ENCODE assay signal across 8 cellular contexts in the genomic region with DNA sequence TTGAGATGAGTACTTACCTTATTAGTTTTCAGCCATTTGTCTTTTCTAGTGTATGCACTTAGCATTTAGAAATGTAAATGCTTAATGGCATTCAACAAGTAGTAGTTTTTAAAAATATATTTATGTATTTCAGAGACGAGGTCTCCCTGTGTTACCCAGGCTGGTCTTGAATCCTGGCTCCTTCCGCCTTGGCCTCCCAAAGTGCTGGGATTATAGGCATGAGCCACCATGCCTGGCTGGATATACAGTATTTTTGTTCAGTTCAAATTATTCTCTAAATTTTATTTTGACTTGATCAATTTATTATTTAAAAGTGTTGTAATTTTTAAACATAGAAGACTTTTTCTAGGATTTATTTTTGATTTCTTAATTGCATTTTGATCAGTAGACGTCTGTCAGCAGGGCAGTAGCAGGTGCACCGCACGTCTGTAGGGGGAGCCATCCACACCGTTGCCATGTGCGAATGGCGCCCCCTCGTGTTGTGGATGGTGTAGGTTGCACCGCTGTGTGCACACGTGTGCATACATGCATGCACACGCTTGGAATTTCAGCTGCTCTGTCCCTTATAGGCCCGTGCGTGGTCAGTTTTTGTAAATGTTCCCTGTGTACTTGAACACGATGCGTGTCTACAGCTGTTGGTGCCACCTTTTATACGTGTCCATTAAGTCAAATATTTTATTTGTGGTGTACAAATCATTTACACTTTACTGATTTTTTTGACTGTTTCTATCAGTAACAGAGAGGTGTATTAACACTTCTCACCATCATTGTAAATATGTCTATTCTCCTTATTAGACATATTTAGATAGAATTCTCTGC. TPM values are rescaled to one million over a fixed set of nuclear protein-coding genes. Genes with fewer than 3 reads are reported as not detected.
DNase-seq lines count a peak whose midpoint lies in the region; TF ChIP-seq lines count a peak whose summit lies in the region.

No MANE protein-coding gene starts in this region.

- no peak overlapping the region for H3K4me3 ChIP-seq in endodermal cell (ENCODE audit: low read length)

- no peaks in the 10 kb centered on the region for H3K27me3 Mint-ChIP-seq in endodermal cell (ENCODE audit: insufficient read depth)
- H3K27me3 Mint-ChIP-seq in mesothelial cell of epicardium (ENCODE audit: low read depth) = no peaks in the 10 kb centered on the region

- H3K9me3 ChIP-seq in endodermal cell (ENCODE audit: control insufficient read depth, low read length) = no peaks in the 10 kb centered on the region

- H3K9ac ChIP-seq in endodermal cell (ENCODE audit: extremely low read depth, low read length, poor library complexity, severe bottlenecking) = no peak overlapping the region

- 10 to 26% methylated on average over 12 to 17 of the region's 17 CpGs for WGBS in endodermal cell (ENCODE audit: insufficient coverage in 1 of 2, insufficient read length in 1 of 2), 2 experiments

- H3K27me3 ChIP-seq in endodermal cell (ENCODE audit: control insufficient read depth, insufficient read depth, low read length, poor library complexity, severe bottlenecking) = no peaks in the 10 kb centered on the region

- H3K9me3 Mint-ChIP-seq in endodermal cell (no peaks in the 10 kb centered on the region), mesothelial cell of epicardium (peaks cover 6% of the 10 kb centered on the region)

- no peaks in the 10 kb centered on the region for H3K36me3 ChIP-seq in endodermal cell (ENCODE audit: control insufficient read depth, insufficient read depth, low read length)

- H3K27ac Mint-ChIP-seq in endodermal cell (no peak overlapping the region), mesothelial cell of epicardium (no peak overlapping the region)

- DNase-seq in DMS153 (lab: John Stamatoyannopoulos, UW) = peak; percentile 8
- DNase-seq in DMS153 treated with DMSO at 0.1 percent for 48 hours (lab: John Stamatoyannopoulos, UW; ENCODE audit: unreplicated experiment) = no peak
- DNase-seq in HS-5 (ENCODE audit: low read depth) = peak; percentile 34
- DNase-seq in NOMO-1 treated with dmso at 0.1 percent for 144 hours (lab: John Stamatoyannopoulos, UW; ENCODE audit: unreplicated experiment) = peak; percentile 79
- DNase-seq in activated CD8-positive, alpha-beta memory T cell treated with anti-CD3 and anti-CD28 coated beads for 48 hours (ENCODE audit: low read depth in 2 of 3, low spot score in 2 of 3) = peak; percentile 72 to 91 (median 86)
- DNase-seq in endodermal cell = peak; percentile 98
- DNase-seq in mesothelial cell of epicardium (ENCODE audit: low spot score in 2 of 2, unreplicated experiment in 2 of 2) = peak; percentile 77 to 84
- peak; percentile 78 to 80 for DNase-seq in stimulated activated CD8-positive, alpha-beta memory T cell treated with anti-CD3 and anti-CD28 coated beads, Interleukin-4, amount 100 ng/mL, for 1 hour (ENCODE audit: low read depth in 2 of 2, low spot score in 1 of 2)

- peak; percentile 100 for TF ChIP-seq CTCF in endodermal cell (conservative IDR thresholded peaks at IDR 0.05)
- peak; percentile 78 for TF ChIP-seq CTCF in mesothelial cell of epicardium (IDR thresholded peaks at IDR 0.05; ENCODE audit: unreplicated experiment)

- H3K4me3 Mint-ChIP-seq in endodermal cell (no peak overlapping the region), mesothelial cell of epicardium (no peak overlapping the region)

- H3K4me1 ChIP-seq in endodermal cell (ENCODE audit: control insufficient read depth, insufficient read depth, low read length) = no peaks in the 10 kb centered on the region

- H3K36me3 Mint-ChIP-seq in endodermal cell (ENCODE audit: low read depth) (peaks cover 7% of the 10 kb centered on the region), mesothelial cell of epicardium (peaks cover 19% of the 10 kb centered on the region)

- H3K4me1 Mint-ChIP-seq in endodermal cell (no peaks in the 10 kb centered on the region), mesothelial cell of epicardium (peaks cover 13% of the 10 kb centered on the region)

- H3K27ac ChIP-seq in endodermal cell (ENCODE audit: low read depth, low read length) = no peak overlapping the region

RNA-seq across cellular contexts. Expression of a gene that starts 30.6 kb away (rescaled TPM):
- total RNA-seq in endodermal cell (10 to 100 TPM; 45.1 to 53.4 TPM), mesothelial cell of epicardium (46.1 to 53.7 TPM (median 47.8 TPM) in 3 replicates)
- polyA plus RNA-seq in endodermal cell (2013, experiment 1 of 2) = 17.1 TPM
- polyA plus RNA-seq in endodermal cell (2013, experiment 2 of 2) = 17.6 TPM
